ENCODE assay signal across 8 cellular contexts in the genomic region with DNA sequence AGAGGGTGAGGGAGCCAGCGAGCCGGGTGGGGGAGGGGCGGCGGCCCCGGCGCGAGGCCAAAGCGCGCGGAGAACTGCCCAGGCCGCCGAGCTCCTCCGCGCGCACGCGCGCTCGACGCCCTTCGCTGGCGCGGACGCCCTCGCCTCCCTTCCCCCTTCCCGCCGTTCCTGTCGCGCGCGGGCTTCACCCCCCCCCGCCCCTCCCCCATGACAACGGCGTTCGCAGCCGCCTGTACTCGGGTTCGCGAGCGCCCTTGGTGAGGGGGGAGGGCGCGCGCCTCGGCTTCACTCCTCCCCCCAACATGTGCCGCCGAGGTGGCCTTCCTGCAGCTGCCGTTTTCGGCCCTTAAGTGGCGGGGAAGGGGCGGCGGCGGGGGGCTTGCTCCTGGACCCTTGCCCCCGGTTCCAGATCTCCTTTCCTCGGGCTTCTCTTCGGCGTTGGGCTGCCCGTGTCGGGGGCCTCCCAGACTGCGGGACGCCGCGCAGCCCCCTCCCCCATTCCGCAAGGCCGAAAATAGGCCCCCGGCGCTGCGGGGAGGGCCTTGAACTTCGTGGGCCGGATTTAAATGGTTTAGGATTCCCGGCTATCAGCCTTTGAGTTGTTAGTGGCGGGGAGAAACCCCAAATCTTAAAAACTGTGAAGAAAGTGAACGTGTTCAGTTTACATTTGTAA. TPM values are rescaled to one million over a fixed set of nuclear protein-coding genes. Genes with fewer than 3 reads are reported as not detected.
DNase-seq lines count a peak whose midpoint lies in the region; ATAC-seq lines count a peak whose summit lies in the region.

No MANE protein-coding gene starts in this region.

- WGBS in esophagus, 2 donors = 0 to 1% methylated on average over 36 to 71 of the region's 72 CpGs

- H3K27me3 ChIP-seq in BLaER1 = no peaks in the 10 kb centered on the region
- H3K27me3 ChIP-seq in esophagus (ENCODE audit: control insufficient read depth in 1 of 2, insufficient read depth in 2 of 2, low read length in 2 of 2) = no peaks in the 10 kb centered on the region
- no peaks in the 10 kb centered on the region for H3K27me3 ChIP-seq in mucosa of rectum (ENCODE audit: control insufficient read depth in 2 of 2, insufficient read depth in 2 of 2, low read length in 2 of 2)

- peaks cover 63% of the 10 kb centered on the region for H3K4me1 Mint-ChIP-seq in activated CD4-positive, alpha-beta T cell treated with anti-CD3 and anti-CD28 coated beads, Interleukin-2, amount 10 ng/mL, durations not matched to agents 7 days and 5 days
- H3K4me1 Mint-ChIP-seq in stimulated activated naive CD8-positive, alpha-beta T cell treated with anti-CD3 and anti-CD28 coated beads, Interleukin-15, Interleukin-2, amounts not matched to agents 100 ng/mL and 50 ng/mL, for 24 hours (ENCODE audit: low read depth) = peaks cover 66% of the 10 kb centered on the region

- H3K4me3 ChIP-seq in BLaER1 (peak overlapping the region; percentile 84), esophagus (ENCODE audit: low read depth in 1 of 2, low read length in 2 of 2) (peak overlapping the region; percentile 85 to 86), mucosa of rectum (ENCODE audit: low read length in 2 of 2) (peak overlapping the region; percentile 87 to 98)

- H3K36me3 ChIP-seq in BLaER1 = peaks cover 44% of the 10 kb centered on the region
- peaks cover 6 to 14% of the 10 kb centered on the region in 2 donors for H3K36me3 ChIP-seq in esophagus (ENCODE audit: control insufficient read depth in 2 of 2, insufficient read depth in 2 of 2, low read length in 1 of 2)
- H3K36me3 ChIP-seq in mucosa of rectum (ENCODE audit: control insufficient read depth in 2 of 2, insufficient read depth in 2 of 2, low read length in 2 of 2) = peaks cover 15% of the 10 kb centered on the region in 2 donors

- H3K27ac Mint-ChIP-seq in activated CD4-positive, alpha-beta T cell treated with anti-CD3 and anti-CD28 coated beads, Interleukin-2, amount 10 ng/mL, durations not matched to agents 7 days and 5 days = peak overlapping the region; percentile 93
- peak overlapping the region; percentile 96 for H3K27ac Mint-ChIP-seq in stimulated activated naive CD8-positive, alpha-beta T cell treated with anti-CD3 and anti-CD28 coated beads, Interleukin-15, Interleukin-2, amounts not matched to agents 100 ng/mL and 50 ng/mL, for 24 hours

- peak; percentile 85 for DNase-seq in NCI-H2227 treated with DMSO at 0.1 percent for 48 hours (lab: John Stamatoyannopoulos, UW)
- DNase-seq in activated CD4-positive, alpha-beta T cell treated with anti-CD3 and anti-CD28 coated beads, Interleukin-2, amount 10 ng/mL, durations not matched to agents 7 days and 5 days = peak; percentile 64

- H3K9me3 ChIP-seq in BLaER1 = no peaks in the 10 kb centered on the region
- H3K9me3 ChIP-seq in esophagus (ENCODE audit: control insufficient read depth in 2 of 2, insufficient read depth in 1 of 2, low read depth in 1 of 2, low read length in 1 of 2) = peaks cover 0 to 2% of the 10 kb centered on the region in 2 donors
- H3K9me3 ChIP-seq in mucosa of rectum (ENCODE audit: control insufficient read depth in 2 of 2, low read length in 2 of 2) = no peaks in the 10 kb centered on the region

- H3K27me3 Mint-ChIP-seq in activated CD4-positive, alpha-beta T cell treated with anti-CD3 and anti-CD28 coated beads, Interleukin-2, amount 10 ng/mL, durations not matched to agents 7 days and 5 days = no peaks in the 10 kb centered on the region
- no peaks in the 10 kb centered on the region for H3K27me3 Mint-ChIP-seq in stimulated activated naive CD8-positive, alpha-beta T cell treated with anti-CD3 and anti-CD28 coated beads, Interleukin-15, Interleukin-2, amounts not matched to agents 100 ng/mL and 50 ng/mL, for 24 hours

- peak overlapping the region; percentile 98 for H3K27ac ChIP-seq in BLaER1
- peak overlapping the region; percentile 100 for H3K27ac ChIP-seq in esophagus (ENCODE audit: low read depth in 2 of 2, low read length in 1 of 2)
- H3K27ac ChIP-seq in mucosa of rectum (ENCODE audit: low read depth in 2 of 2, low read length in 2 of 2) = peak overlapping the region; percentile 99 to 100

- POLR2A ChIA-PET in activated CD4-positive, alpha-beta T cell treated with anti-CD3 and anti-CD28 coated beads, Interleukin-2, amount 10 ng/mL, durations not matched to agents 7 days and 5 days (lab: Charles Lee) = no interaction called here

- ATAC-seq in GM18907 (IDR thresholded peaks at IDR 0.05; ENCODE audit: unreplicated experiment) (peak; percentile 49), HG03108 (IDR thresholded peaks at IDR 0.05; ENCODE audit: unreplicated experiment) (peak; percentile 27)

- peaks cover 62% of the 10 kb centered on the region for H3K36me3 Mint-ChIP-seq in activated CD4-positive, alpha-beta T cell treated with anti-CD3 and anti-CD28 coated beads, Interleukin-2, amount 10 ng/mL, durations not matched to agents 7 days and 5 days (ENCODE audit: low read depth)
- peaks cover 66% of the 10 kb centered on the region for H3K36me3 Mint-ChIP-seq in stimulated activated naive CD8-positive, alpha-beta T cell treated with anti-CD3 and anti-CD28 coated beads, Interleukin-15, Interleukin-2, amounts not matched to agents 100 ng/mL and 50 ng/mL, for 24 hours (ENCODE audit: low read depth)

- peak overlapping the region; percentile 93 for H3K4me2 ChIP-seq in BLaER1

- peaks cover 51% of the 10 kb centered on the region for H4K20me1 ChIP-seq in BLaER1

- H3K4me3 Mint-ChIP-seq in activated CD4-positive, alpha-beta T cell treated with anti-CD3 and anti-CD28 coated beads, Interleukin-2, amount 10 ng/mL, durations not matched to agents 7 days and 5 days = peak overlapping the region; percentile 89
- H3K4me3 Mint-ChIP-seq in stimulated activated naive CD8-positive, alpha-beta T cell treated with anti-CD3 and anti-CD28 coated beads, Interleukin-15, Interleukin-2, amounts not matched to agents 100 ng/mL and 50 ng/mL, for 24 hours = peak overlapping the region; percentile 97

- H3K4me1 ChIP-seq in BLaER1 (peaks cover 40% of the 10 kb centered on the region), esophagus (ENCODE audit: control insufficient read depth in 2 of 2, insufficient read depth in 2 of 2, low read length in 1 of 2) (peaks cover 0 to 6% of the 10 kb centered on the region in 2 donors), mucosa of rectum (ENCODE audit: control insufficient read depth in 2 of 2, insufficient read depth in 2 of 2, low read length in 2 of 2) (peaks cover 19 to 25% of the 10 kb centered on the region in 2 donors)

- CTCF ChIA-PET in activated CD4-positive, alpha-beta T cell treated with anti-CD3 and anti-CD28 coated beads, Interleukin-2, amount 10 ng/mL, durations not matched to agents 7 days and 5 days (lab: Charles Lee) = interaction anchor here (0.6 kb wide), 1 partner anchor 31 kb away, joined by 4 read pairs; no protein-coding TSS in a partner anchor

- no peaks in the 10 kb centered on the region for H3K9me3 Mint-ChIP-seq in activated CD4-positive, alpha-beta T cell treated with anti-CD3 and anti-CD28 coated beads, Interleukin-2, amount 10 ng/mL, durations not matched to agents 7 days and 5 days
- no peaks in the 10 kb centered on the region for H3K9me3 Mint-ChIP-seq in stimulated activated naive CD8-positive, alpha-beta T cell treated with anti-CD3 and anti-CD28 coated beads, Interleukin-15, Interleukin-2, amounts not matched to agents 100 ng/mL and 50 ng/mL, for 24 hours

- H3K9ac ChIP-seq in BLaER1 (peak overlapping the region; percentile 97), mucosa of rectum (ENCODE audit: low read depth in 1 of 2, low read length in 2 of 2) (peak overlapping the region; percentile 92 to 98)

RNA-seq across cellular contexts. Expression of a gene that starts 0.5 kb away (rescaled TPM):
- 100 to 1,000 TPM; 512 to 565 TPM for total RNA-seq in activated CD4-positive, alpha-beta T cell treated with anti-CD3 and anti-CD28 coated beads, Interleukin-2, amount 10 ng/mL, durations not matched to agents 7 days and 5 days
- 100 to 1,000 TPM; 317 to 886 TPM for polyA plus RNA-seq in esophagus

RNA-seq across cellular contexts. Expression of a gene that starts 24.1 kb away (rescaled TPM):
- total RNA-seq in activated CD4-positive, alpha-beta T cell treated with anti-CD3 and anti-CD28 coated beads, Interleukin-2, amount 10 ng/mL, durations not matched to agents 7 days and 5 days = 100 to 1,000 TPM; 224 to 249 TPM
- 100 to 1,000 TPM; 361 to 887 TPM for polyA plus RNA-seq in esophagus

RNA-seq across cellular contexts. Expression of a gene that starts 33.0 kb away (rescaled TPM):
- 1 to 10 TPM; 1.5 to 1.7 TPM for total RNA-seq in activated CD4-positive, alpha-beta T cell treated with anti-CD3 and anti-CD28 coated beads, Interleukin-2, amount 10 ng/mL, durations not matched to agents 7 days and 5 days
- polyA plus RNA-seq in esophagus = 100 to 1,000 TPM; 500 to 620 TPM

RNA-seq across cellular contexts. Expression of a gene that starts 34.4 kb away (rescaled TPM):
- total RNA-seq in activated CD4-positive, alpha-beta T cell treated with anti-CD3 and anti-CD28 coated beads, Interleukin-2, amount 10 ng/mL, durations not matched to agents 7 days and 5 days = not detected
- polyA plus RNA-seq in esophagus = not detected

RNA-seq across cellular contexts. Expression of a gene that starts 45.3 kb away (rescaled TPM):
- not detected for total RNA-seq in activated CD4-positive, alpha-beta T cell treated with anti-CD3 and anti-CD28 coated beads, Interleukin-2, amount 10 ng/mL, durations not matched to agents 7 days and 5 days
- polyA plus RNA-seq in esophagus = not detected

Comparison
In these comparisons a context has a peak if more than half of its experiments do, and no peak if none do; other contexts are left out.
1. Peak in every context shown above with its lines: DNase-seq, ATAC-seq, H3K4me3 ChIP-seq and H3K27ac ChIP-seq.